In genomic region chrX:49143154-49143553, GRCh38 we compare ENCODE assay signal across 1 cellular context. TPM values are rescaled to one million over a fixed set of nuclear protein-coding genes. Genes with fewer than 3 reads are reported as not detected.
"Had no signal": no experiment of that assay in that cellular context is flagged by ENCODE, and none has a peak within 500 bp of the region (broad histone marks: within the 10 kb centered on the region; RNA-seq: fewer than 3 reads in every experiment).

No MANE protein-coding gene starts in this region.

RNA-seq across cellular contexts. Expression of gene SYP, which starts 56.8 kb away (rescaled TPM):
- total RNA-seq: fibroblast of villous mesenchyme had no signal
